Comparison of ENCODE assay signal across 16 cellular contexts in the genomic region with DNA sequence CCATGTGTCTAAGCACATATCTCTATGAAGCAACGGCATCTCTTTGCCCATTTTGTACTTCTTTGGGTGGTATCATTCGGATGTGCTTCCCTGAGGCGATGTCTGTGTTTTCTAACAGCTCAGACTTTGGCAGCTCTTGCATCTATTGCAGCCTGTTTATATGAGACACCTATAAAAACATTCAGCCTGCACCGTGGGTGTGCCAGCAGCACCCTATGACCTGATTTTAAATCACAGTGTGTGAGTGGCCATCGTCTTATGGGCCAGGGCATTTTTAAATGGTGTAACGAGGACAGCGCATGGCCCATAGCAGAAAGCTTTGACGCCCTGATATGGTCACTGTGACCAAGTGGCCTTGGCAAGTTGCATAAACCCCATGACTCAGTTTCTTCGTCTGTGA. TPM values are rescaled to one million over a fixed set of nuclear protein-coding genes. Genes with fewer than 3 reads are reported as not detected.
DNase-seq lines count a peak whose midpoint lies in the region; ATAC-seq and TF ChIP-seq lines count a peak whose summit lies in the region.
"Had no signal": no experiment of that assay in that cellular context is flagged by ENCODE, and none has a peak within 500 bp of the region (broad histone marks: within the 10 kb centered on the region; RNA-seq: fewer than 3 reads in every experiment).

No MANE protein-coding gene starts in this region.

- TF ChIP-seq POLR2A in testis (IDR thresholded peaks at IDR 0.05): no peak

- H4K20me1 ChIP-seq in osteoblast (ENCODE audit: insufficient read depth, low read length): no peaks in the 10 kb centered on the region
- H4K20me1 ChIP-seq: BLaER1 treated with 17β-estradiol and CSF1 and Interleukin-3, amounts not matched to agents 10 nM and 100 nM had no signal

- H3K27ac ChIP-seq in osteoblast (ENCODE audit: low read depth, low read length): no peak overlapping the region
- H3K27ac ChIP-seq in testis: no peak overlapping the region
- H3K27ac ChIP-seq: BLaER1 treated with 17β-estradiol and CSF1 and Interleukin-3, amounts not matched to agents 10 nM and 100 nM had no signal

- H3K27me3 ChIP-seq in osteoblast (ENCODE audit: insufficient read depth, low read length): peaks cover 3% of the 10 kb centered on the region
- H3K27me3 ChIP-seq in testis: no peaks in the 10 kb centered on the region
- H3K27me3 ChIP-seq: BLaER1 treated with 17β-estradiol and CSF1 and Interleukin-3, amounts not matched to agents 10 nM and 100 nM had no signal

- WGBS in testis, 2 donors: 79 to 81% methylated on average over 9 of the region's 9 CpGs

- intact Hi-C loops in Right ventricle myocardium inferior (cut with DNase I): no loop called here
- intact Hi-C loops in cardiac septum (cut with DNase I): no loop called here
- intact Hi-C loops in testis (cut with DNase I; ENCODE audit: low total_unique reads): no loop called here

- peaks cover 13% of the 10 kb centered on the region for H3K79me2 ChIP-seq in osteoblast (ENCODE audit: insufficient read depth, low read length)

- no peak for DNase-seq in Right ventricle myocardium inferior (ENCODE audit: missing footprints)
- no peak for DNase-seq in cardiac septum (ENCODE audit: low spot score)
- DNase-seq in fibroblast of the aortic adventitia (ENCODE audit: low read depth): peak; percentile 48
- DNase-seq in osteoblast (ENCODE audit: insufficient read length, low spot score, missing footprints): peak; percentile 79
- DNase-seq in medulla oblongata (ENCODE audit: extremely low spot score): no peak
- no peak for DNase-seq in testis
- DNase-seq: 8988T; activated T-cell treated with anti-CD3 and anti-CD28 coated beads, Interleukin-2, amount 50 U/mL, for 4 hours; head of caudate nucleus; Karpas-422; NCI-H1436; NCI-H2227 treated with DMSO at 0.1 percent for 48 hours; SK-N-SH had no signal

- TF ChIP-seq CTCF in fibroblast of the aortic adventitia (IDR thresholded peaks at IDR 0.05; ENCODE audit: insufficient read depth, low read length): no peak
- TF ChIP-seq CTCF in osteoblast (IDR thresholded peaks at IDR 0.05; ENCODE audit: extremely low read depth, low read depth, low read length): no peak
- TF ChIP-seq CTCF in testis (IDR thresholded peaks at IDR 0.05): no peak

- no peaks in the 10 kb centered on the region for H3K9me3 ChIP-seq in osteoblast (ENCODE audit: low read depth, low read length)
- no peaks in the 10 kb centered on the region for H3K9me3 ChIP-seq in testis
- H3K9me3 ChIP-seq: SK-N-SH had no signal

- H3K36me3 ChIP-seq in osteoblast (ENCODE audit: insufficient read depth, low read length): no peaks in the 10 kb centered on the region
- no peaks in the 10 kb centered on the region for H3K36me3 ChIP-seq in testis (ENCODE audit: low read depth, missing control alignments)
- H3K36me3 ChIP-seq: BLaER1 treated with 17β-estradiol and CSF1 and Interleukin-3, amounts not matched to agents 10 nM and 100 nM had no signal

- no peak overlapping the region for H3K4me2 ChIP-seq in osteoblast (ENCODE audit: insufficient read depth, low read length)
- H3K4me2 ChIP-seq: BLaER1 treated with 17β-estradiol and CSF1 and Interleukin-3, amounts not matched to agents 10 nM and 100 nM had no signal

- H3K4me3 ChIP-seq in fibroblast of the aortic adventitia (ENCODE audit: low read depth, low read length): no peak overlapping the region
- no peak overlapping the region for H3K4me3 ChIP-seq in osteoblast (ENCODE audit: insufficient read depth, low read length)
- no peak overlapping the region for H3K4me3 ChIP-seq in testis
- H3K4me3 ChIP-seq: BLaER1 treated with 17β-estradiol and CSF1 and Interleukin-3, amounts not matched to agents 10 nM and 100 nM had no signal

- H2AFZ ChIP-seq in osteoblast (ENCODE audit: low read length): peak overlapping the region; percentile 31

- ATAC-seq in Right ventricle myocardium inferior (peak; percentile 33), GM18520 (IDR thresholded peaks at IDR 0.05; ENCODE audit: unreplicated experiment) (no peak), HG03378 (IDR thresholded peaks at IDR 0.05; ENCODE audit: unreplicated experiment) (no peak)
- ATAC-seq: activated T-cell treated with anti-CD3 and anti-CD28 coated beads, Interleukin-2, amount 50 U/mL, for 4 hours had no signal

- H3K4me1 ChIP-seq in osteoblast (ENCODE audit: insufficient read depth, low read length) (peaks cover 17% of the 10 kb centered on the region), testis (peaks cover 5% of the 10 kb centered on the region)

RNA-seq across cellular contexts. Expression of a gene that starts 12.9 kb away (rescaled TPM):
- total RNA-seq in Right ventricle myocardium inferior (38.0 TPM), cardiac septum (54.0 TPM), fibroblast of the aortic adventitia (ENCODE audit: low replicate concordance) (5.4 and 24.3 TPM in 2 replicates), osteoblast (8.3 and 8.7 TPM in 2 replicates), testis (10 to 100 TPM; 46.7 to 64.2 TPM)
- polyA plus RNA-seq in testis (ENCODE audit: insufficient read depth, low read depth, low replicate concordance): 20.4 TPM

Comparison
In these comparisons a context has a peak if more than half of its experiments do, and no peak if none do; other contexts are left out.
1. DNase-seq: peak in fibroblast of the aortic adventitia (single experiment) and osteoblast (single experiment); none in Right ventricle myocardium inferior (single experiment), cardiac septum (single experiment), medulla oblongata (single experiment) and testis (single experiment).